Comparison of ENCODE assay signal across 8 cellular contexts in genomic region chr11:13772223-13773046, GRCh38.
A peak's percentile ranks its signal among the peaks of the same experiment; 100 is the strongest.
DNase-seq lines count a peak whose midpoint lies in the region; ATAC-seq, FAIRE-seq and TF ChIP-seq lines count a peak whose summit lies in the region.

No MANE protein-coding gene starts in this region.

- no peaks in the 10 kb centered on the region for H3K9me3 Mint-ChIP-seq in CD4-positive, alpha-beta memory T cell
- H3K9me3 Mint-ChIP-seq in MCF 10A (ENCODE audit: unreplicated experiment): no peaks in the 10 kb centered on the region

- TF ChIP-seq POLR2A in GM12892 (IDR thresholded peaks at IDR 0.05; ENCODE audit: low read depth, low read length) (no peak), right lobe of liver (IDR thresholded peaks at IDR 0.05) (no peak)

- 17% methylated on average over 5 of the region's 5 CpGs for WGBS in right lobe of liver (ENCODE audit: insufficient coverage, low coverage, low lambda C conversion rate, missing lambda C conversion rate)

- H3K4me1 Mint-ChIP-seq in CD4-positive, alpha-beta memory T cell: peaks cover 2 to 6% (median 5%) of the 10 kb centered on the region in 4 donors
- no peaks in the 10 kb centered on the region for H3K4me1 Mint-ChIP-seq in MCF 10A (ENCODE audit: insufficient read depth, unreplicated experiment)

- CTCF ChIA-PET in CD4-positive, alpha-beta memory T cell (lab: Charles Lee; ENCODE audit: partially characterized antibody): interaction anchor here (0.7 to 12.1 kb wide), 66 partner anchors 10 to 1302 kb away, joined by 3 to 299 read pairs (median 4); partner anchors contain the start of genes COPB1 and SPON1
- CTCF ChIA-PET in MCF 10A (lab: Yijun Ruan, JAX): interaction anchor here (0.5 to 6.0 kb wide), 58 partner anchors 8 to 1405 kb away, joined by 3 to 63 read pairs (median 4); no protein-coding TSS in a partner anchor

- no peaks in the 10 kb centered on the region for H3K36me3 Mint-ChIP-seq in CD4-positive, alpha-beta memory T cell
- no peaks in the 10 kb centered on the region for H3K36me3 Mint-ChIP-seq in MCF 10A (ENCODE audit: insufficient read depth, unreplicated experiment)

- BruUV-seq in MCF 10A (replicated peaks; lab: Mats Ljungman, UMichigan): no TSS peak

- H3K4me3 Mint-ChIP-seq in CD4-positive, alpha-beta memory T cell: no peak overlapping the region
- H3K4me3 Mint-ChIP-seq in MCF 10A (ENCODE audit: unreplicated experiment): no peak overlapping the region

- peak in 2 of 4 donors; percentile 62 to 72 for ATAC-seq in right lobe of liver
- ATAC-seq in GM21786 (IDR thresholded peaks at IDR 0.05; ENCODE audit: unreplicated experiment): no peak

- no peak overlapping the region for H3K27ac ChIP-seq in CD4-positive, alpha-beta memory T cell (ENCODE audit: low read depth, low read length)
- no peak overlapping the region for H3K27ac ChIP-seq in right lobe of liver

- H3K4me1 ChIP-seq in CD4-positive, alpha-beta memory T cell (ENCODE audit: insufficient read depth, low read length): no peaks in the 10 kb centered on the region
- H3K4me1 ChIP-seq in right lobe of liver: no peaks in the 10 kb centered on the region

- H3K27me3 Mint-ChIP-seq in CD4-positive, alpha-beta memory T cell: peaks cover 4% of the 10 kb centered on the region in 2 donors
- H3K27me3 Mint-ChIP-seq in MCF 10A (ENCODE audit: insufficient read depth, unreplicated experiment): peaks cover 54% of the 10 kb centered on the region

- H3K27ac Mint-ChIP-seq in CD4-positive, alpha-beta memory T cell: no peak overlapping the region
- H3K27ac Mint-ChIP-seq in MCF 10A (ENCODE audit: low read depth, unreplicated experiment): no peak overlapping the region

- POLR2A ChIA-PET in CD4-positive, alpha-beta memory T cell (lab: Charles Lee; ENCODE audit: partially characterized antibody): interaction anchor here (0.6 to 1.4 kb wide), 5 partner anchors 175 to 677 kb away, joined by 3 to 7 read pairs (median 4); no protein-coding TSS in a partner anchor
- POLR2A ChIA-PET in MCF 10A (lab: Yijun Ruan, JAX): interaction anchor here (0.6 to 0.9 kb wide), 2 partner anchors 35 to 374 kb away, joined by 3 read pairs; no protein-coding TSS in a partner anchor

- intact Hi-C loops in CD4-positive, alpha-beta memory T cell (cut with micrococcal nuclease): loop anchor here (1.0 kb wide), 5 partner anchors 184 to 1302 kb away; no protein-coding TSS in a partner anchor
- intact Hi-C loops in MCF 10A (cut with micrococcal nuclease): loop anchor here (1.0 to 10.0 kb wide), 7 partner anchors 100 to 682 kb away; no protein-coding TSS in a partner anchor
- intact Hi-C loops in right lobe of liver (cut with DNase I): no loop called here

- peak; percentile 74 for TF ChIP-seq CTCF in MCF 10A (IDR thresholded peaks at IDR 0.05; ENCODE audit: unreplicated experiment)
- peak; percentile 26 to 45 (median 38) for TF ChIP-seq CTCF in right lobe of liver (IDR thresholded peaks at IDR 0.05)

- no peaks in the 10 kb centered on the region for H3K27me3 ChIP-seq in CD4-positive, alpha-beta memory T cell (ENCODE audit: insufficient read depth, low read length)
- H3K27me3 ChIP-seq in right lobe of liver: no peaks in the 10 kb centered on the region

- FAIRE-seq in GM12892 (lab: Jason Lieb, UNC): peak; percentile 87

- H3K36me3 ChIP-seq in CD4-positive, alpha-beta memory T cell (ENCODE audit: insufficient read depth, low read length): no peaks in the 10 kb centered on the region
- no peaks in the 10 kb centered on the region for H3K36me3 ChIP-seq in right lobe of liver

- H3K4me3 ChIP-seq in CD4-positive, alpha-beta memory T cell (ENCODE audit: low read length in 2 of 2): no peak overlapping the region
- H3K4me3 ChIP-seq in right lobe of liver: no peak overlapping the region

- no peaks in the 10 kb centered on the region for H3K9me3 ChIP-seq in CD4-positive, alpha-beta memory T cell (ENCODE audit: control insufficient read depth in 1 of 2, low read length in 2 of 2)
- no peaks in the 10 kb centered on the region for H3K9me3 ChIP-seq in right lobe of liver

- DNase-seq in CD4-positive, alpha-beta memory T cell: peak in 4 of 5 donors; percentile 72 to 78 (median 73)
- no peak for DNase-seq in GM12892 (ENCODE audit: insufficient read length)
- peak; percentile 86 for DNase-seq in HT-29 (ENCODE audit: low spot score)
- DNase-seq in NCI-H774 (lab: John Stamatoyannopoulos, UW): peak; percentile 82
- DNase-seq in MCF 10A (ENCODE audit: unreplicated experiment): peak; percentile 76
- DNase-seq in right lobe of liver: no peak
- DNase-seq in activated effector memory CD4-positive, alpha-beta T cell treated with anti-CD3 and anti-CD28 coated beads, Interleukin-2, amount 50 U/mL, for 16 hours: no peak

Comparison
In these comparisons a context has a peak if more than half of its experiments do, and no peak if none do; other contexts are left out.
1. DNase-seq: peak in CD4-positive, alpha-beta memory T cell (4 of 5), HT-29 (single experiment), NCI-H774 (single experiment) and MCF 10A (single experiment); none in GM12892 (single experiment), right lobe of liver (0 of 3) and activated effector memory CD4-positive, alpha-beta T cell treated with anti-CD3 and anti-CD28 coated beads, Interleukin-2, amount 50 U/mL, for 16 hours (single experiment).
2. intact Hi-C loops: an anchor here in CD4-positive, alpha-beta memory T cell (1.0 kb wide) and MCF 10A (1.0 to 10.0 kb wide); none called in right lobe of liver.